Comparison of ENCODE assay signal across 9 cellular contexts in genomic region chr19:51407631-51408131, GRCh38. TPM values are rescaled to one million over a fixed set of nuclear protein-coding genes. Genes with fewer than 3 reads are reported as not detected.
A peak's percentile ranks its signal among the peaks of the same experiment; 100 is the strongest.
DNase-seq lines count a peak whose midpoint lies in the region; ATAC-seq and TF ChIP-seq lines count a peak whose summit lies in the region.
"Had no signal": no experiment of that assay in that cellular context is flagged by ENCODE, and none has a peak within 500 bp of the region (broad histone marks: within the 10 kb centered on the region; RNA-seq: fewer than 3 reads in every experiment).

No MANE protein-coding gene starts in this region.

- peak; percentile 43 to 52 for ATAC-seq in CD4-positive, CD25-positive, alpha-beta regulatory T cell (ENCODE audit: low read depth in 2 of 2)

- no peaks in the 10 kb centered on the region for H3K27me3 ChIP-seq in CD4-positive, CD25-positive, alpha-beta regulatory T cell (ENCODE audit: control insufficient read depth, insufficient read depth, low read length)

- no peaks in the 10 kb centered on the region for H3K4me1 ChIP-seq in CD4-positive, CD25-positive, alpha-beta regulatory T cell (ENCODE audit: control insufficient read depth, insufficient read depth, low read length, poor library complexity, severe bottlenecking)

- H3K27ac Mint-ChIP-seq in CD4-positive, CD25-positive, alpha-beta regulatory T cell: no peak overlapping the region
- no peak overlapping the region for H3K27ac Mint-ChIP-seq in HFFc6

- no peaks in the 10 kb centered on the region for H3K36me3 ChIP-seq in CD4-positive, CD25-positive, alpha-beta regulatory T cell (ENCODE audit: control insufficient read depth, insufficient read depth, low read length)

- H3K36me3 Mint-ChIP-seq in CD4-positive, CD25-positive, alpha-beta regulatory T cell: no peaks in the 10 kb centered on the region
- H3K36me3 Mint-ChIP-seq in HFFc6 (ENCODE audit: low read depth): peaks cover 10% of the 10 kb centered on the region

- peak in 1 of 3 donors; percentile 54 for DNase-seq in CD4-positive, CD25-positive, alpha-beta regulatory T cell
- peak; percentile 9 for DNase-seq in HFFc6
- peak; percentile 50 for DNase-seq in UCSD-AML1 (lab: John Stamatoyannopoulos, UW; ENCODE audit: unreplicated experiment)
- DNase-seq in fibroblast of pulmonary artery (ENCODE audit: low read depth): peak; percentile 39
- DNase-seq in stimulated activated CD4-positive, alpha-beta T cell treated with anti-CD3 and anti-CD28 coated beads, Interleukin-4, amount 100 ng/mL, for 1 hour: peak; percentile 10
- no peak for DNase-seq in DMS114 treated with DMSO at 0.1 percent for 48 hours (lab: John Stamatoyannopoulos, UW; ENCODE audit: unreplicated experiment)
- no peak for DNase-seq in NCI-H146 treated with DMSO at 0.1 percent for 48 hours (lab: John Stamatoyannopoulos, UW; ENCODE audit: unreplicated experiment)
- no peak for DNase-seq in COLO668 (lab: John Stamatoyannopoulos, UW; ENCODE audit: unreplicated experiment)

- TF ChIP-seq CTCF in HFFc6 (IDR thresholded peaks at IDR 0.05): peak; percentile 71
- peak; percentile 56 for TF ChIP-seq CTCF in fibroblast of pulmonary artery (IDR thresholded peaks at IDR 0.05; ENCODE audit: low read length, missing control alignments)

- H3K9me3 ChIP-seq in CD4-positive, CD25-positive, alpha-beta regulatory T cell (ENCODE audit: control insufficient read depth in 2 of 2, low read length in 2 of 2): peaks cover 0 to 5% of the 10 kb centered on the region in 2 experiments

- H3K27ac ChIP-seq in CD4-positive, CD25-positive, alpha-beta regulatory T cell (ENCODE audit: insufficient read depth, low read length, poor library complexity, severe bottlenecking): no peak overlapping the region

- no peak overlapping the region for H3K4me3 ChIP-seq in CD4-positive, CD25-positive, alpha-beta regulatory T cell (ENCODE audit: low read depth, low read length)
- H3K4me3 ChIP-seq in fibroblast of pulmonary artery (replicated peaks; ENCODE audit: low read depth, low read length): no peak overlapping the region

- no peak overlapping the region for H3K4me3 Mint-ChIP-seq in CD4-positive, CD25-positive, alpha-beta regulatory T cell
- no peak overlapping the region for H3K4me3 Mint-ChIP-seq in HFFc6

- peaks cover 0 to 11% (median 0%) of the 10 kb centered on the region in 7 donors for H3K9me3 Mint-ChIP-seq in CD4-positive, CD25-positive, alpha-beta regulatory T cell
- H3K9me3 Mint-ChIP-seq in HFFc6: peaks cover 23% of the 10 kb centered on the region

- H3K4me1 Mint-ChIP-seq in CD4-positive, CD25-positive, alpha-beta regulatory T cell: peaks cover 0 to 2% (median 0%) of the 10 kb centered on the region in 4 donors
- H3K4me1 Mint-ChIP-seq in HFFc6 (ENCODE audit: low read depth): peaks cover 19% of the 10 kb centered on the region

- H3K27me3 Mint-ChIP-seq in CD4-positive, CD25-positive, alpha-beta regulatory T cell: peaks cover 5% of the 10 kb centered on the region
- peaks cover 3% of the 10 kb centered on the region for H3K27me3 Mint-ChIP-seq in HFFc6 (ENCODE audit: insufficient read depth)

RNA-seq across cellular contexts. Expression of gene SIGLEC10, which starts 9.8 kb away (rescaled TPM):
- total RNA-seq in CD4-positive, CD25-positive, alpha-beta regulatory T cell: 0.25 TPM
- polyA plus RNA-seq in CD4-positive, CD25-positive, alpha-beta regulatory T cell: under 1 TPM in 3 of 4 donors, not detected in 1; 0.15 to 0.37 (median 0.30) TPM
- not detected for total RNA-seq in HFFc6 (2021; fragmentation: NEBNext Ultra II Directional; extraction: Animal tissue kit (Norgen Biotek cat#: 25700))

RNA-seq across cellular contexts. Expression of gene C19orf84, which starts 17.3 kb away (rescaled TPM):
- total RNA-seq in CD4-positive, CD25-positive, alpha-beta regulatory T cell: not detected
- polyA plus RNA-seq in CD4-positive, CD25-positive, alpha-beta regulatory T cell: not detected
- not detected for total RNA-seq in HFFc6 (2021; fragmentation: NEBNext Ultra II Directional; extraction: Animal tissue kit (Norgen Biotek cat#: 25700))
- total RNA-seq: urinary bladder had no signal
- polyA plus RNA-seq: urinary bladder had no signal

RNA-seq across cellular contexts. Expression of gene LIM2, which starts 19.9 kb away (rescaled TPM):
- not detected for total RNA-seq in CD4-positive, CD25-positive, alpha-beta regulatory T cell
- polyA plus RNA-seq in CD4-positive, CD25-positive, alpha-beta regulatory T cell: not detected
- not detected for total RNA-seq in HFFc6 (2021; fragmentation: NEBNext Ultra II Directional; extraction: Animal tissue kit (Norgen Biotek cat#: 25700))
- total RNA-seq: urinary bladder had no signal
- polyA plus RNA-seq: urinary bladder had no signal

RNA-seq across cellular contexts. Expression of gene NKG7, which starts 35.2 kb away (rescaled TPM):
- 1.8 TPM for total RNA-seq in CD4-positive, CD25-positive, alpha-beta regulatory T cell
- polyA plus RNA-seq in CD4-positive, CD25-positive, alpha-beta regulatory T cell: 10 to 100 TPM in 1 of 4 donors, 1 to 10 TPM in 3; 2.7 to 12.2 (median 4.5) TPM
- total RNA-seq in HFFc6 (2021; fragmentation: NEBNext Ultra II Directional; extraction: Animal tissue kit (Norgen Biotek cat#: 25700)): not detected

RNA-seq across cellular contexts. Expression of gene CLDND2, which starts 38.9 kb away (rescaled TPM):
- total RNA-seq in CD4-positive, CD25-positive, alpha-beta regulatory T cell: not detected
- under 1 TPM in 1 of 4 donors, not detected in 3; 0.41 TPM for polyA plus RNA-seq in CD4-positive, CD25-positive, alpha-beta regulatory T cell
- 1 to 10 TPM in 3 of 6 experiments, under 1 TPM in 3; 0.60 to 2.3 (median 0.94) TPM for total RNA-seq in HFFc6 (2021; fragmentation: NEBNext Ultra II Directional; extraction: Animal tissue kit (Norgen Biotek cat#: 25700))
- total RNA-seq: urinary bladder had no signal

Comparison
In these comparisons a context has a peak if more than half of its experiments do, and no peak if none do; other contexts are left out.
1. DNase-seq: peak in HFFc6 (single experiment), UCSD-AML1 (single experiment), fibroblast of pulmonary artery (single experiment) and stimulated activated CD4-positive, alpha-beta T cell treated with anti-CD3 and anti-CD28 coated beads, Interleukin-4, amount 100 ng/mL, for 1 hour (single experiment); none in DMS114 treated with DMSO at 0.1 percent for 48 hours (single experiment), NCI-H146 treated with DMSO at 0.1 percent for 48 hours (single experiment) and COLO668 (single experiment).